Comparison of ENCODE assay signal across 15 cellular contexts in genomic region chr4:118974758-118975157, GRCh38.
DNase-seq lines count a peak whose midpoint lies in the region; ATAC-seq, FAIRE-seq and TF ChIP-seq lines count a peak whose summit lies in the region.
"Had no signal": no experiment of that assay in that cellular context is flagged by ENCODE, and none has a peak within 500 bp of the region (broad histone marks: within the 10 kb centered on the region; RNA-seq: fewer than 3 reads in every experiment).

No MANE protein-coding gene starts in this region.

- TF ChIP-seq POLR2A in endothelial cell of umbilical vein (IDR thresholded peaks at IDR 0.05; ENCODE audit: low read depth, low read length) (no peak), vagina (IDR thresholded peaks at IDR 0.05) (no peak)

- no peak overlapping the region for H3K4me3 ChIP-seq in endothelial cell of umbilical vein (replicated peaks in 1 of 3; ENCODE audit: insufficient read depth in 1 of 3, low read depth in 1 of 3, low read length in 3 of 3)
- no peak overlapping the region for H3K4me3 ChIP-seq in muscle layer of colon (ENCODE audit: low read depth in 1 of 2, low read length in 2 of 2)
- no peak overlapping the region for H3K4me3 ChIP-seq in vagina
- H3K4me3 ChIP-seq: BLaER1 treated with 17β-estradiol and CSF1 and Interleukin-3, amounts not matched to agents 10 nM and 100 nM; GM23338 had no signal

- H3K27me3 ChIP-seq in endothelial cell of umbilical vein (ENCODE audit: control insufficient read depth in 2 of 2, insufficient read depth in 2 of 2, low read length in 2 of 2): no peaks in the 10 kb centered on the region
- no peaks in the 10 kb centered on the region for H3K27me3 ChIP-seq in muscle layer of colon (ENCODE audit: control insufficient read depth in 1 of 2, insufficient read depth in 2 of 2, low read length in 2 of 2)
- H3K27me3 ChIP-seq in vagina: no peaks in the 10 kb centered on the region
- H3K27me3 ChIP-seq: BLaER1 treated with 17β-estradiol and CSF1 and Interleukin-3, amounts not matched to agents 10 nM and 100 nM had no signal

- ATAC-seq in GM21737 (IDR thresholded peaks at IDR 0.05; ENCODE audit: unreplicated experiment): no peak
- ATAC-seq: GM23338 had no signal

- TF ChIP-seq CTCF in endothelial cell of umbilical vein (IDR thresholded peaks at IDR 0.05; ENCODE audit: extremely low read depth in 1 of 2, insufficient read depth in 1 of 2, low read depth in 1 of 2, low read length in 2 of 2) (no peak), vagina (IDR thresholded peaks at IDR 0.05) (no peak)

- H2AFZ ChIP-seq in endothelial cell of umbilical vein (ENCODE audit: low read depth, low read length): no peak overlapping the region
- H2AFZ ChIP-seq: GM23338 had no signal

- H3K9ac ChIP-seq in endothelial cell of umbilical vein (replicated peaks; ENCODE audit: extremely low read depth, insufficient read depth, low read length) (no peak overlapping the region), muscle layer of colon (ENCODE audit: low read length) (no peak overlapping the region)
- H3K9ac ChIP-seq: BLaER1 treated with 17β-estradiol and CSF1 and Interleukin-3, amounts not matched to agents 10 nM and 100 nM had no signal

- CTCF ChIA-PET in endothelial cell of umbilical vein (lab: Charles Lee): no interaction called here

- H4K20me1 ChIP-seq in endothelial cell of umbilical vein (replicated peaks; ENCODE audit: control insufficient read depth, extremely low read depth, insufficient read depth, low read length): no peaks in the 10 kb centered on the region
- H4K20me1 ChIP-seq: BLaER1 treated with 17β-estradiol and CSF1 and Interleukin-3, amounts not matched to agents 10 nM and 100 nM had no signal

- no peaks in the 10 kb centered on the region for H3K9me1 ChIP-seq in endothelial cell of umbilical vein (replicated peaks; ENCODE audit: control insufficient read depth, extremely low read depth, insufficient read depth, low read length)

- dilution Hi-C loops in endothelial cell of umbilical vein (cut with MboI; ENCODE audit: extremely low pct_ligation_motif_present, low sequenced_read_pairs): no loop called here

- H3K4me1 ChIP-seq in endothelial cell of umbilical vein (ENCODE audit: control insufficient read depth, extremely low read depth, insufficient read depth, low read length): peaks cover 5% of the 10 kb centered on the region
- H3K4me1 ChIP-seq in muscle layer of colon (ENCODE audit: insufficient read depth, low read length): peaks cover 64% of the 10 kb centered on the region
- no peaks in the 10 kb centered on the region for H3K4me1 ChIP-seq in vagina
- H3K4me1 ChIP-seq: BLaER1 treated with 17β-estradiol and CSF1 and Interleukin-3, amounts not matched to agents 10 nM and 100 nM had no signal

- intact Hi-C loops in endothelial cell of umbilical vein (cut with micrococcal nuclease): no loop called here
- intact Hi-C loops in vagina (cut with DNase I): no loop called here

- FAIRE-seq in endothelial cell of umbilical vein (lab: Jason Lieb, UNC): no peak
- FAIRE-seq: HTR-8/SVneo had no signal

- no peaks in the 10 kb centered on the region for H3K36me3 ChIP-seq in endothelial cell of umbilical vein (ENCODE audit: control insufficient read depth in 2 of 2, extremely low read depth in 1 of 2, insufficient read depth in 2 of 2, low read length in 2 of 2)
- no peaks in the 10 kb centered on the region for H3K36me3 ChIP-seq in muscle layer of colon (ENCODE audit: insufficient read depth, low read length)
- no peaks in the 10 kb centered on the region for H3K36me3 ChIP-seq in vagina
- H3K36me3 ChIP-seq: BLaER1 treated with 17β-estradiol and CSF1 and Interleukin-3, amounts not matched to agents 10 nM and 100 nM had no signal

- DNase-seq in endothelial cell of umbilical vein (ENCODE audit: low read depth, low spot score): no peak
- DNase-seq in vagina (ENCODE audit: extremely low spot score in 2 of 2): no peak
- no peak for DNase-seq in NCI-H1436 (lab: John Stamatoyannopoulos, UW)
- DNase-seq in GM19240 (ENCODE audit: insufficient read length, low spot score): no peak
- DNase-seq: activated CD4-positive, alpha-beta memory T cell treated with anti-CD3 and anti-CD28 coated beads, Interleukin-2, amount 10 ng/mL, durations not matched to agents 7 days and 5 days; central memory CD4-positive, alpha-beta T cell; glutamatergic neuron; NCI-H1694 had no signal

- no peak overlapping the region for H3K27ac ChIP-seq in endothelial cell of umbilical vein (ENCODE audit: insufficient read depth, low read depth, low read length)
- peak overlapping the region; percentile 78 for H3K27ac ChIP-seq in muscle layer of colon (ENCODE audit: low read depth, low read length)
- peak overlapping the region; percentile 21 for H3K27ac ChIP-seq in vagina
- H3K27ac ChIP-seq: BLaER1 treated with 17β-estradiol and CSF1 and Interleukin-3, amounts not matched to agents 10 nM and 100 nM; VCaP had no signal

- POLR2A ChIA-PET in endothelial cell of umbilical vein (lab: Charles Lee): no interaction called here

- H3K9me3 ChIP-seq in endothelial cell of umbilical vein (replicated peaks; ENCODE audit: control insufficient read depth, insufficient read depth, low read length) (no peaks in the 10 kb centered on the region), muscle layer of colon (ENCODE audit: low read length) (no peaks in the 10 kb centered on the region), vagina (no peaks in the 10 kb centered on the region)
- H3K9me3 ChIP-seq: BLaER1 treated with 17β-estradiol and CSF1 and Interleukin-3, amounts not matched to agents 10 nM and 100 nM had no signal

- BruUV-seq in endothelial cell of umbilical vein (replicated peaks; lab: Mats Ljungman, UMichigan): no TSS peak

- H3K79me2 ChIP-seq in endothelial cell of umbilical vein (ENCODE audit: control insufficient read depth, insufficient read depth, low read length): no peaks in the 10 kb centered on the region

- H3K4me2 ChIP-seq in endothelial cell of umbilical vein (ENCODE audit: insufficient read depth, low read length): no peak overlapping the region
- H3K4me2 ChIP-seq: BLaER1 treated with 17β-estradiol and CSF1 and Interleukin-3, amounts not matched to agents 10 nM and 100 nM; GM23338 had no signal

TF ChIP-seq in PFSK-1, 5 proteins besides CTCF, POLR2A, EP300 and RAD21 (continues in another document):
- TF ChIP-seq REST (IDR thresholded peaks at IDR 0.05; ENCODE audit: insufficient read depth in 1 of 2, low read depth in 2 of 2, low read length in 2 of 2) (0 out of 4 replicates have a peak, but pooled peaks of 1 of the 2 experiments have one; percentile 35), SIN3A (IDR thresholded peaks at IDR 0.05; ENCODE audit: borderline replicate concordance, insufficient read depth, low read length) (0 out of 2 replicates have a peak, but pooled peaks have one; percentile 28)

TF ChIP-seq in endothelial cell of umbilical vein, 7 proteins besides CTCF, POLR2A, EP300 and RAD21:
- TF ChIP-seq POLR2AphosphoS5 (IDR thresholded peaks at IDR 0.05; ENCODE audit: insufficient read depth, low read depth, low read length) (no peak), FOS (IDR thresholded peaks at IDR 0.05; ENCODE audit: borderline replicate concordance, insufficient read depth, low read length) (peak; percentile 64), JUN (IDR thresholded peaks at IDR 0.05; ENCODE audit: borderline replicate concordance, insufficient read depth, insufficient read length, low read depth) (no peak), GATA2 (IDR thresholded peaks at IDR 0.05; ENCODE audit: insufficient read depth, insufficient read length, low read depth, low read length) (peak; percentile 68), MAX (IDR thresholded peaks at IDR 0.05; ENCODE audit: insufficient read depth, insufficient read length) (no peak), MYC (IDR thresholded peaks at IDR 0.05; ENCODE audit: low read depth, low read length) (no peak), EZH2 (IDR thresholded peaks at IDR 0.05; ENCODE audit: borderline replicate concordance, low read depth, low read length, severe bottlenecking) (no peak)
